ENCODE assay signal across 9 cellular contexts in the genomic region with DNA sequence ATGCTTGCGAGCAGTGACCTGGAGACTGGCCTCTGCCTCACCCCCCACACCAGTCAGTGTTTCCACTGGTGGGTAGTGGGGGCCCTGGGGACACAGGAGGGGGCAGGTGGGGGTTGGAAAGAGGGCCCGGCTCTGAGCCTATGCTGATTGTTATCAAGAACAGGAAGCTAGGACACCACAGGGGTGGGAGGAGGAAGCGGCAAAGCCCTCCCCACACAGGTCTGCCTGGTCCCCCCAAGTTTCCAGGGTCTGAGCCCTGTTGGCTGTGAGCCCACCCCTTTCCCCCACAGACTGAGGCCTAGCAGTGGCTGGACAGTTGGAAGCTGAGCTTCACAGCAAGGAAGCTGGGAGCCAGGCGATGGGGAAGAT. TPM values are rescaled to one million over a fixed set of nuclear protein-coding genes. Genes with fewer than 3 reads are reported as not detected.
A peak's percentile ranks its signal among the peaks of the same experiment; 100 is the strongest.
DNase-seq lines count a peak whose midpoint lies in the region; ATAC-seq, FAIRE-seq and TF ChIP-seq lines count a peak whose summit lies in the region.
"Had no signal": no experiment of that assay in that cellular context is flagged by ENCODE, and none has a peak within 500 bp of the region (broad histone marks: within the 10 kb centered on the region; RNA-seq: fewer than 3 reads in every experiment).

No MANE protein-coding gene starts in this region.

- H3K9me3 ChIP-seq in BLaER1: no peaks in the 10 kb centered on the region
- H3K9me3 ChIP-seq in right atrium auricular region: no peaks in the 10 kb centered on the region
- H3K9me3 ChIP-seq in SJCRH30 (replicated peaks): no peaks in the 10 kb centered on the region

- H3K4me1 ChIP-seq in BLaER1 (peaks cover 94% of the 10 kb centered on the region), right atrium auricular region (no peaks in the 10 kb centered on the region), SJCRH30 (peaks cover 4% of the 10 kb centered on the region; the same call in 1 of the 2 replicates)

- H3K27me3 ChIP-seq in BLaER1 (0 out of 2 replicates have a peak, but pooled peaks cover 5% of the 10 kb centered on the region), right atrium auricular region (no peaks in the 10 kb centered on the region), SJCRH30 (peaks cover 32% of the 10 kb centered on the region)

- H3K27ac ChIP-seq in BLaER1 (peak overlapping the region; percentile 97), right atrium auricular region (no peak overlapping the region), SJCRH30 (no peak overlapping the region)

- H3K36me3 ChIP-seq in BLaER1 (peaks cover 14% of the 10 kb centered on the region), right atrium auricular region (no peaks in the 10 kb centered on the region), SJCRH30 (no peaks in the 10 kb centered on the region)

- no peak for TF ChIP-seq CTCF in right atrium auricular region (IDR thresholded peaks at IDR 0.05)

- H3K9ac ChIP-seq in BLaER1: peak overlapping the region; percentile 86

- peak overlapping the region; percentile 71 for H3K4me3 ChIP-seq in BLaER1
- H3K4me3 ChIP-seq in right atrium auricular region: no peak overlapping the region
- no peak overlapping the region for H3K4me3 ChIP-seq in SJCRH30

- peak; percentile 34 for ATAC-seq in HG03342 (IDR thresholded peaks at IDR 0.05; ENCODE audit: unreplicated experiment)
- ATAC-seq in left lobe of liver: peak; percentile 7
- no peak for ATAC-seq in GM21619 (IDR thresholded peaks at IDR 0.05; ENCODE audit: unreplicated experiment)
- ATAC-seq: HCT116 had no signal

- peak; percentile 46 for DNase-seq in activated CD4-positive, alpha-beta T cell treated with anti-CD3 and anti-CD28 coated beads, Interleukin-2, amount 50 U/mL, for 1 hour
- no peak for DNase-seq in left lobe of liver (ENCODE audit: low spot score)
- no peak for DNase-seq in right atrium auricular region (ENCODE audit: low spot score)
- DNase-seq in SJCRH30: no peak
- no peak for DNase-seq in H54 (ENCODE audit: insufficient read length, low spot score)

- peak overlapping the region; percentile 98 for H3K4me2 ChIP-seq in BLaER1

- no peak for FAIRE-seq in H54 (lab: Jason Lieb, UNC)

- peaks cover 33% of the 10 kb centered on the region; the same call in 1 of the 2 replicates for H4K20me1 ChIP-seq in BLaER1

- no peak for TF ChIP-seq POLR2A in H54 (IDR thresholded peaks at IDR 0.05; ENCODE audit: low read depth, low read length)

RNA-seq across cellular contexts. Expression of a gene that starts 1.6 kb away (rescaled TPM):
- total RNA-seq in left lobe of liver (0.86 TPM), right atrium auricular region (under 1 TPM; 0.41 to 0.63 TPM)
- total RNA-seq in SJCRH30 (2014; rRNA removed; shearing (Covaris generic)): 0.08 and 0.14 TPM in 2 replicates

RNA-seq across cellular contexts. Expression of a gene that starts 17.5 kb away (rescaled TPM):
- total RNA-seq in left lobe of liver (34.6 TPM), right atrium auricular region (10 to 100 TPM; 30.8 to 41.6 TPM)
- 17.1 and 18.1 TPM in 2 replicates for total RNA-seq in SJCRH30 (2014; rRNA removed; shearing (Covaris generic))

RNA-seq across cellular contexts. Expression of a gene that starts 31.6 kb away (rescaled TPM):
- total RNA-seq in left lobe of liver: 1.4 TPM
- total RNA-seq in right atrium auricular region: 10 to 100 TPM in 1 of 2 donors, 1 to 10 TPM in 1; 5.5 to 17.0 TPM
- not detected in 2 replicates for total RNA-seq in SJCRH30 (2014; rRNA removed; shearing (Covaris generic))

RNA-seq across cellular contexts. Expression of a gene that starts 39.3 kb away (rescaled TPM):
- not detected for total RNA-seq in left lobe of liver
- total RNA-seq in right atrium auricular region: under 1 TPM in 1 of 2 donors, not detected in 1; 0.07 TPM
- total RNA-seq in SJCRH30 (2014; rRNA removed; shearing (Covaris generic)): 0.02 TPM in 1 of 2 replicates, not detected in the other
